Comparison of ENCODE assay signal across 14 cellular contexts in the genomic region with DNA sequence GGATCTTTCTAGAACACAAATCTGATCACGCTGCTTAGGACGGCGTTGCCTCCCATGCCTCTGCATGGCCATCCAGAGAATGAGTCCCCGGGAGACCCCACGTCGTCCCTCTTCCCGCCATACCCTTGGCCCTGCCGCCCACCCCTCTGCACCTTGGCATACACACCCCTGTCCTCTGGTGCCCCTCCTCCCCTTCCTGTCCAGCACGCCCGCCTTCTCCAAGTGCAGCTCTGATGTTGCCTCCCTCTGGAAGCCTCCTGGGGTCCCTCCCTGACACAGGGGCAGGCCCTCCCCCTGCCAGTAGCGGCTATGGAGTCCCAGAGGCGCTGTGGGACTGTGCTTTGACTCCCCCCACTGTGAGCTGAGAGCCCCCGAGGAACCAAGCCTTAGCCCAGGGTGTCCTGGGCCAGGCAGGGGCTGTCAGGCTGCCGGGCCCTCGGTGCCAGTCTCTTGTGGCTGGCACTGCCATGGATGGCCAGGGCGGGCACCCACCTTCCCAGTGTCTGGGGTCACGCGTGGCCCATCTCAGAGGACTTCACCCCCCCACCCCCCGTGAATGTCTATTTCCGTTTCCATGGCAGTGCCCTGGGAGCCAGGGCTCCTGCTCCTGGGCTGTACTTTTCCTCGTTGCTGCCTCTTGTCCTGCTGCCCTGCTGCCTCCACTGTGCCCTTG.
DNase-seq lines count a peak whose midpoint lies in the region; ATAC-seq, FAIRE-seq and TF ChIP-seq lines count a peak whose summit lies in the region.
"Had no signal": no experiment of that assay in that cellular context is flagged by ENCODE, and none has a peak within 500 bp of the region (broad histone marks: within the 10 kb centered on the region; RNA-seq: fewer than 3 reads in every experiment).

No MANE protein-coding gene starts in this region.

- H3K27me3 Mint-ChIP-seq in activated CD8-positive, alpha-beta T cell treated with anti-CD3 and anti-CD28 coated beads, Interleukin-2, amount 10 ng/mL, durations not matched to agents 7 days and 5 days (ENCODE audit: low read depth): no peaks in the 10 kb centered on the region
- no peaks in the 10 kb centered on the region for H3K27me3 Mint-ChIP-seq in activated CD8-positive, alpha-beta T cell treated with anti-CD3 and anti-CD28 coated beads for 36 hours
- H3K27me3 Mint-ChIP-seq: CD4-positive, CD25-positive, alpha-beta regulatory T cell had no signal

- H3K4me1 ChIP-seq in HEK293 (ENCODE audit: control insufficient read depth, insufficient read depth, low read length) (no peaks in the 10 kb centered on the region), kidney (ENCODE audit: control insufficient read depth in 1 of 2, insufficient read depth in 1 of 2, low read depth in 1 of 2, low read length in 2 of 2) (peaks cover 11 to 22% of the 10 kb centered on the region in 2 donors), osteoblast (ENCODE audit: insufficient read depth, low read length) (peaks cover 8% of the 10 kb centered on the region)

- peaks cover 6% of the 10 kb centered on the region for H3K27me3 ChIP-seq in osteoblast (ENCODE audit: insufficient read depth, low read length)

- no peak overlapping the region for H3K9ac ChIP-seq in kidney (ENCODE audit: low read length in 2 of 2)

- H3K4me3 ChIP-seq in HEK293 (ENCODE audit: low read depth, low read length) (no peak overlapping the region), kidney (ENCODE audit: low read length in 2 of 2) (no peak overlapping the region), osteoblast (ENCODE audit: insufficient read depth, low read length) (no peak overlapping the region)
- H3K4me3 ChIP-seq: GM12878 had no signal

- no peak overlapping the region for H3K27ac ChIP-seq in HEK293 (ENCODE audit: extremely low read depth, low read depth, low read length)
- H3K27ac ChIP-seq in kidney (ENCODE audit: low read depth in 2 of 2, low read length in 2 of 2): no peak overlapping the region
- no peak overlapping the region for H3K27ac ChIP-seq in osteoblast (ENCODE audit: low read depth, low read length)
- H3K27ac ChIP-seq: 22Rv1, HL-60 had no signal

- POLR2A ChIA-PET in activated CD8-positive, alpha-beta T cell treated with anti-CD3 and anti-CD28 coated beads, Interleukin-2, amount 10 ng/mL, durations not matched to agents 7 days and 5 days (lab: Charles Lee): no interaction called here
- POLR2A ChIA-PET in activated CD8-positive, alpha-beta T cell treated with anti-CD3 and anti-CD28 coated beads for 36 hours (lab: Charles Lee): no interaction called here
- POLR2A ChIA-PET in HEK293 (lab: Yijun Ruan, JAX): no interaction called here

- no peaks in the 10 kb centered on the region for H4K20me1 ChIP-seq in osteoblast (ENCODE audit: insufficient read depth, low read length)

- no peak for DNase-seq in activated CD8-positive, alpha-beta T cell treated with anti-CD3 and anti-CD28 coated beads, Interleukin-2, amount 10 ng/mL, durations not matched to agents 7 days and 5 days
- no peak for DNase-seq in activated CD8-positive, alpha-beta T cell treated with anti-CD3 and anti-CD28 coated beads for 36 hours
- DNase-seq in kidney: peak; percentile 77
- peak; percentile 78 for DNase-seq in osteoblast (ENCODE audit: insufficient read length, low spot score, missing footprints)
- DNase-seq in COR-L47 (lab: John Stamatoyannopoulos, UW): no peak
- no peak for DNase-seq in SIG-M5 treated with dmso at 0.1 percent for 504 hours (lab: John Stamatoyannopoulos, UW; ENCODE audit: unreplicated experiment)
- DNase-seq in frontal cortex (ENCODE audit: low spot score in 2 of 2): no peak
- DNase-seq: CD4-positive, CD25-positive, alpha-beta regulatory T cell; HCEC 1CT had no signal

- H3K4me1 Mint-ChIP-seq in activated CD8-positive, alpha-beta T cell treated with anti-CD3 and anti-CD28 coated beads, Interleukin-2, amount 10 ng/mL, durations not matched to agents 7 days and 5 days (ENCODE audit: low read depth): no peaks in the 10 kb centered on the region
- no peaks in the 10 kb centered on the region for H3K4me1 Mint-ChIP-seq in activated CD8-positive, alpha-beta T cell treated with anti-CD3 and anti-CD28 coated beads for 36 hours (ENCODE audit: low read depth)
- H3K4me1 Mint-ChIP-seq: CD4-positive, CD25-positive, alpha-beta regulatory T cell had no signal

- no peaks in the 10 kb centered on the region for H3K36me3 Mint-ChIP-seq in activated CD8-positive, alpha-beta T cell treated with anti-CD3 and anti-CD28 coated beads, Interleukin-2, amount 10 ng/mL, durations not matched to agents 7 days and 5 days (ENCODE audit: low read depth)
- no peaks in the 10 kb centered on the region for H3K36me3 Mint-ChIP-seq in activated CD8-positive, alpha-beta T cell treated with anti-CD3 and anti-CD28 coated beads for 36 hours (ENCODE audit: low read depth)
- H3K36me3 Mint-ChIP-seq: CD4-positive, CD25-positive, alpha-beta regulatory T cell had no signal

- FAIRE-seq in kidney (lab: Jason Lieb, UNC) (no peak), frontal cortex (lab: Jason Lieb, UNC) (no peak)
- FAIRE-seq: GM12878, GM18507 had no signal

- ATAC-seq in activated CD8-positive, alpha-beta T cell treated with anti-CD3 and anti-CD28 coated beads, Interleukin-2, amount 10 ng/mL, durations not matched to agents 7 days and 5 days: no peak
- no peak for ATAC-seq in activated CD8-positive, alpha-beta T cell treated with anti-CD3 and anti-CD28 coated beads for 36 hours
- ATAC-seq: GM12878 had no signal

- H3K4me2 ChIP-seq in osteoblast (ENCODE audit: insufficient read depth, low read length): no peak overlapping the region

- H3K9me3 ChIP-seq in HEK293 (ENCODE audit: control insufficient read depth, insufficient read depth, low read depth, low read length) (no peaks in the 10 kb centered on the region), kidney (ENCODE audit: control insufficient read depth in 1 of 2, low read length in 2 of 2) (no peaks in the 10 kb centered on the region), osteoblast (ENCODE audit: low read depth, low read length) (no peaks in the 10 kb centered on the region)

- H3K36me3 ChIP-seq in HEK293 (ENCODE audit: control insufficient read depth in 2 of 2, insufficient read depth in 1 of 2, low read length in 2 of 2) (no peaks in the 10 kb centered on the region), kidney (ENCODE audit: control insufficient read depth in 1 of 2, insufficient read depth in 2 of 2, low read length in 2 of 2) (no peaks in the 10 kb centered on the region), osteoblast (ENCODE audit: insufficient read depth, low read length) (no peaks in the 10 kb centered on the region)

- H2AFZ ChIP-seq in osteoblast (ENCODE audit: low read length): no peak overlapping the region

- intact Hi-C loops in activated CD8-positive, alpha-beta T cell treated with anti-CD3 and anti-CD28 coated beads for 36 hours (cut with micrococcal nuclease): no loop called here
- intact Hi-C loops in kidney (cut with DNase I): no loop called here

- no peak overlapping the region for H3K4me3 Mint-ChIP-seq in activated CD8-positive, alpha-beta T cell treated with anti-CD3 and anti-CD28 coated beads, Interleukin-2, amount 10 ng/mL, durations not matched to agents 7 days and 5 days
- H3K4me3 Mint-ChIP-seq in activated CD8-positive, alpha-beta T cell treated with anti-CD3 and anti-CD28 coated beads for 36 hours: no peak overlapping the region
- H3K4me3 Mint-ChIP-seq: CD4-positive, CD25-positive, alpha-beta regulatory T cell had no signal

- no peaks in the 10 kb centered on the region for H3K79me2 ChIP-seq in osteoblast (ENCODE audit: insufficient read depth, low read length)

- no peaks in the 10 kb centered on the region for H3K9me3 Mint-ChIP-seq in activated CD8-positive, alpha-beta T cell treated with anti-CD3 and anti-CD28 coated beads, Interleukin-2, amount 10 ng/mL, durations not matched to agents 7 days and 5 days (ENCODE audit: insufficient read depth)
- no peaks in the 10 kb centered on the region for H3K9me3 Mint-ChIP-seq in activated CD8-positive, alpha-beta T cell treated with anti-CD3 and anti-CD28 coated beads for 36 hours
- H3K9me3 Mint-ChIP-seq: CD4-positive, CD25-positive, alpha-beta regulatory T cell had no signal

- no peak for TF ChIP-seq CTCF in activated CD8-positive, alpha-beta T cell treated with anti-CD3 and anti-CD28 coated beads for 36 hours (IDR thresholded peaks at IDR 0.05)
- no peak for TF ChIP-seq CTCF in HEK293 (tag by site-specific recombination; IDR thresholded peaks at IDR 0.05)
- TF ChIP-seq CTCF in kidney (IDR thresholded peaks at IDR 0.05; ENCODE audit: borderline replicate concordance, extremely low read depth, insufficient read depth): no peak
- no peak for TF ChIP-seq CTCF in osteoblast (IDR thresholded peaks at IDR 0.05; ENCODE audit: extremely low read depth, low read depth, low read length)

- CTCF ChIA-PET in activated CD8-positive, alpha-beta T cell treated with anti-CD3 and anti-CD28 coated beads, Interleukin-2, amount 10 ng/mL, durations not matched to agents 7 days and 5 days (lab: Charles Lee): no interaction called here
- CTCF ChIA-PET in activated CD8-positive, alpha-beta T cell treated with anti-CD3 and anti-CD28 coated beads for 36 hours (lab: Charles Lee): no interaction called here
- CTCF ChIA-PET in HEK293 (lab: Yijun Ruan, JAX): no interaction called here

- H3K27ac Mint-ChIP-seq in activated CD8-positive, alpha-beta T cell treated with anti-CD3 and anti-CD28 coated beads, Interleukin-2, amount 10 ng/mL, durations not matched to agents 7 days and 5 days: peak overlapping the region; percentile 57
- H3K27ac Mint-ChIP-seq in activated CD8-positive, alpha-beta T cell treated with anti-CD3 and anti-CD28 coated beads for 36 hours: no peak overlapping the region
- H3K27ac Mint-ChIP-seq: CD4-positive, CD25-positive, alpha-beta regulatory T cell had no signal

TF ChIP-seq in HEK293, 187 proteins besides CTCF, POLR2A, EP300 and RAD21 (continues in another document):
- TF ChIP-seq SP2 (tag by site-specific recombination; IDR thresholded peaks at IDR 0.05): peak; percentile 14; the same call in 1 of the 2 replicates
- TF ChIP-seq ZNF548 (tag by site-specific recombination; IDR thresholded peaks at IDR 0.05): no peak
- TF ChIP-seq, protein P1, sequence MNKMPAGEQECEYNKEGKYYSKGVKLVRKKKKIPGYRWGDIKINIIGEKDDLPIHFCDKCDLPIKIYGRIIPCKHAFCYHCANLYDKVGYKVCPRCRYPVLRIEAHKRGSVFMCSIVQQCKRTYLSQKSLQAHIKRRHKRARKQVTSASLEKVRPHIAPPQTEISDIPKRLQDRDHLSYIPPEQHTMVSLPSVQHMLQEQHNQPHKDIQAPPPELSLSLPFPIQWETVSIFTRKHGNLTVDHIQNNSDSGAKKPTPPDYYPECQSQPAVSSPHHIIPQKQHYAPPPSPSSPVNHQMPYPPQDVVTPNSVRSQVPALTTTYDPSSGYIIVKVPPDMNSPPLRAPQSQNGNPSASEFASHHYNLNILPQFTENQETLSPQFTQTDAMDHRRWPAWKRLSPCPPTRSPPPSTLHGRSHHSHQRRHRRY (tag by site-specific recombination; IDR thresholded peaks at IDR 0.05): no peak
- no peak for TF ChIP-seq HOXC10 (CRISPR knock-in tag; IDR thresholded peaks at IDR 0.05)
- TF ChIP-seq ZNF366 (tag by site-specific recombination; conservative IDR thresholded peaks at IDR 0.05): no peak

Comparison
In these comparisons a context has a peak if more than half of its experiments do, and no peak if none do; other contexts are left out.
1. DNase-seq: peak in kidney (single experiment) and osteoblast (single experiment); none in activated CD8-positive, alpha-beta T cell treated with anti-CD3 and anti-CD28 coated beads, Interleukin-2, amount 10 ng/mL, durations not matched to agents 7 days and 5 days (single experiment), activated CD8-positive, alpha-beta T cell treated with anti-CD3 and anti-CD28 coated beads for 36 hours (single experiment), COR-L47 (single experiment), SIG-M5 treated with dmso at 0.1 percent for 504 hours (single experiment) and frontal cortex (0 of 2).